ENCODE assay signal across 1 cellular context in the genomic region with DNA sequence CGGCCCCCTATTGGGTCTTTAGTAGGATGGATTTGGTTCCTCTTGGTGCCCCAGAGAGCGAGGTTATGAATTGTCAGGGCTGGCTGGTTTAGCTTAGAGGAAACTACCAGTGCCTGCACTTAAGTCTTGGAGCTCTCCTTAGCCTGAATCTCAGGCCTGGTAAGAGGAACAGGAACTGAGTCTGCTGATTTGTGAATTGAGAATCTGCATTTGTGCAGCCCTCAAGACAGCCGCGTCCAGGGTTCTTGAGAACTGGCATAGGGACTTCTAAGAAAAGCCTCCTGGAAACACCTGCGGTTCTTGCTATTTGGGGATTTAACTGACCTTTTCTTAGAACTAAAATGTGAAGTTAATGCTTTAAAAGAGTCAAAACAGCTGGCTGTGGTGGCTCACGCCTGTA.
TF ChIP-seq lines count a peak whose summit lies in the region.

No MANE protein-coding gene starts in this region.

TF ChIP-seq in K562, 482 proteins besides CTCF, POLR2A, EP300 and RAD21:
- TF ChIP-seq, protein P1, sequence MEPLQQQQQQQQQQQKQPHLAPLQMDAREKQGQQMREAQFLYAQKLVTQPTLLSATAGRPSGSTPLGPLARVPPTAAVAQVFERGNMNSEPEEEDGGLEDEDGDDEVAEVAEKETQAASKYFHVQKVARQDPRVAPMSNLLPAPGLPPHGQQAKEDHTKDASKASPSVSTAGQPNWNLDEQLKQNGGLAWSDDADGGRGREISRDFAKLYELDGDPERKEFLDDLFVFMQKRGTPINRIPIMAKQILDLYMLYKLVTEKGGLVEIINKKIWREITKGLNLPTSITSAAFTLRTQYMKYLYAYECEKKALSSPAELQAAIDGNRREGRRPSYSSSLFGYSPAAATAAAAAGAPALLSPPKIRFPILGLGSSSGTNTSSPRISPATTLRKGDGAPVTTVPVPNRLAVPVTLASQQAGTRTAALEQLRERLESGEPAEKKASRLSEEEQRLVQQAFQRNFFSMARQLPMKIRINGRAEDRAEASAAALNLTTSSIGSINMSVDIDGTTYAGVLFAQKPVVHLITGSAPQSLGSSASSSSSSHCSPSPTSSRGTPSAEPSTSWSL (CRISPR knock-in tag; IDR thresholded peaks at IDR 0.05; ENCODE audit: borderline replicate concordance): no peak
- TF ChIP-seq POU5F1 (IDR thresholded peaks at IDR 0.05; ENCODE audit: borderline replicate concordance, low read depth, low read length, partially characterized antibody): no peak
- TF ChIP-seq, protein P2, sequence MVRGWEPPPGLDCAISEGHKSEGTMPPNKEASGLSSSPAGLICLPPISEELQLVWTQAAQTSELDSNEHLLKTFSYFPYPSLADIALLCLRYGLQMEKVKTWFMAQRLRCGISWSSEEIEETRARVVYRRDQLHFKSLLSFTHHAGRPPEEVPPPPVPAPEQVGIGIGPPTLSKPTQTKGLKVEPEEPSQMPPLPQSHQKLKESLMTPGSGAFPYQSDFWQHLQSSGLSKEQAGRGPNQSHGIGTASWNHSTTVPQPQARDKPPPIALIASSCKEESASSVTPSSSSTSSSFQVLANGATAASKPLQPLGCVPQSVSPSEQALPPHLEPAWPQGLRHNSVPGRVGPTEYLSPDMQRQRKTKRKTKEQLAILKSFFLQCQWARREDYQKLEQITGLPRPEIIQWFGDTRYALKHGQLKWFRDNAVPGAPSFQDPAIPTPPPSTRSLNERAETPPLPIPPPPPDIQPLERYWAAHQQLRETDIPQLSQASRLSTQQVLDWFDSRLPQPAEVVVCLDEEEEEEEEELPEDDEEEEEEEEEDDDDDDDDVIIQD (CRISPR knock-in tag; IDR thresholded peaks at IDR 0.05): no peak
- no peak for TF ChIP-seq TEAD4 (IDR thresholded peaks at IDR 0.05; ENCODE audit: low read length)
- TF ChIP-seq TEAD4 (CRISPR knock-in tag; IDR thresholded peaks at IDR 0.05; ENCODE audit: borderline replicate concordance): no peak
- no peak for TF ChIP-seq U2AF2 (optimal IDR thresholded peaks at IDR 0.05; ENCODE audit: low read depth, low read length)
- TF ChIP-seq IRF2 (CRISPR knock-in tag; IDR thresholded peaks at IDR 0.05): no peak
- TF ChIP-seq, protein P3, sequence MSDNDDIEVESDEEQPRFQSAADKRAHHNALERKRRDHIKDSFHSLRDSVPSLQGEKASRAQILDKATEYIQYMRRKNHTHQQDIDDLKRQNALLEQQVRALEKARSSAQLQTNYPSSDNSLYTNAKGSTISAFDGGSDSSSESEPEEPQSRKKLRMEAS (CRISPR knock-in tag; IDR thresholded peaks at IDR 0.05): no peak
- TF ChIP-seq ZFP36 (IDR thresholded peaks at IDR 0.05; ENCODE audit: low read depth, low read length, partially characterized antibody): peak; percentile 47
- TF ChIP-seq POLR2B (IDR thresholded peaks at IDR 0.05; ENCODE audit: low read depth, partially characterized antibody): no peak
- TF ChIP-seq TEAD1 (CRISPR knock-in tag; IDR thresholded peaks at IDR 0.05): 0 out of 4 replicates have a peak, but pooled peaks of 1 of the 2 experiments have one; percentile 23
- TF ChIP-seq, protein P4, sequence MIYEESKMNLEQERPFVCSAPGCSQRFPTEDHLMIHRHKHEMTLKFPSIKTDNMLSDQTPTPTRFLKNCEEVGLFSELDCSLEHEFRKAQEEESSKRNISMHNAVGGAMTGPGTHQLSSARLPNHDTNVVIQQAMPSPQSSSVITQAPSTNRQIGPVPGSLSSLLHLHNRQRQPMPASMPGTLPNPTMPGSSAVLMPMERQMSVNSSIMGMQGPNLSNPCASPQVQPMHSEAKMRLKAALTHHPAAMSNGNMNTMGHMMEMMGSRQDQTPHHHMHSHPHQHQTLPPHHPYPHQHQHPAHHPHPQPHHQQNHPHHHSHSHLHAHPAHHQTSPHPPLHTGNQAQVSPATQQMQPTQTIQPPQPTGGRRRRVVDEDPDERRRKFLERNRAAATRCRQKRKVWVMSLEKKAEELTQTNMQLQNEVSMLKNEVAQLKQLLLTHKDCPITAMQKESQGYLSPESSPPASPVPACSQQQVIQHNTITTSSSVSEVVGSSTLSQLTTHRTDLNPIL (CRISPR knock-in tag; IDR thresholded peaks at IDR 0.05): no peak
- TF ChIP-seq NR3C1 (CRISPR knock-in tag; IDR thresholded peaks at IDR 0.05): no peak
- TF ChIP-seq, protein P5, sequence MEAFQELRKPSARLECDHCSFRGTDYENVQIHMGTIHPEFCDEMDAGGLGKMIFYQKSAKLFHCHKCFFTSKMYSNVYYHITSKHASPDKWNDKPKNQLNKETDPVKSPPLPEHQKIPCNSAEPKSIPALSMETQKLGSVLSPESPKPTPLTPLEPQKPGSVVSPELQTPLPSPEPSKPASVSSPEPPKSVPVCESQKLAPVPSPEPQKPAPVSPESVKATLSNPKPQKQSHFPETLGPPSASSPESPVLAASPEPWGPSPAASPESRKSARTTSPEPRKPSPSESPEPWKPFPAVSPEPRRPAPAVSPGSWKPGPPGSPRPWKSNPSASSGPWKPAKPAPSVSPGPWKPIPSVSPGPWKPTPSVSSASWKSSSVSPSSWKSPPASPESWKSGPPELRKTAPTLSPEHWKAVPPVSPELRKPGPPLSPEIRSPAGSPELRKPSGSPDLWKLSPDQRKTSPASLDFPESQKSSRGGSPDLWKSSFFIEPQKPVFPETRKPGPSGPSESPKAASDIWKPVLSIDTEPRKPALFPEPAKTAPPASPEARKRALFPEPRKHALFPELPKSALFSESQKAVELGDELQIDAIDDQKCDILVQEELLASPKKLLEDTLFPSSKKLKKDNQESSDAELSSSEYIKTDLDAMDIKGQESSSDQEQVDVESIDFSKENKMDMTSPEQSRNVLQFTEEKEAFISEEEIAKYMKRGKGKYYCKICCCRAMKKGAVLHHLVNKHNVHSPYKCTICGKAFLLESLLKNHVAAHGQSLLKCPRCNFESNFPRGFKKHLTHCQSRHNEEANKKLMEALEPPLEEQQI (IDR thresholded peaks at IDR 0.05): no peak
- no peak for TF ChIP-seq ESRRA (IDR thresholded peaks at IDR 0.05; ENCODE audit: borderline replicate concordance, low read depth)
- TF ChIP-seq ZNF239 (CRISPR knock-in tag; IDR thresholded peaks at IDR 0.05): no peak
- no peak for TF ChIP-seq CTBP1 (IDR thresholded peaks at IDR 0.05; ENCODE audit: borderline replicate concordance)
- TF ChIP-seq HSF4 (CRISPR knock-in tag; IDR thresholded peaks at IDR 0.05; ENCODE audit: borderline replicate concordance): no peak
- TF ChIP-seq SAP30 (IDR thresholded peaks at IDR 0.05; ENCODE audit: borderline replicate concordance, insufficient read depth, low read depth, low read length, poor library complexity, severe bottlenecking): no peak
- TF ChIP-seq MTA2 (IDR thresholded peaks at IDR 0.05; ENCODE audit: low read depth): no peak
- TF ChIP-seq, protein P6, sequence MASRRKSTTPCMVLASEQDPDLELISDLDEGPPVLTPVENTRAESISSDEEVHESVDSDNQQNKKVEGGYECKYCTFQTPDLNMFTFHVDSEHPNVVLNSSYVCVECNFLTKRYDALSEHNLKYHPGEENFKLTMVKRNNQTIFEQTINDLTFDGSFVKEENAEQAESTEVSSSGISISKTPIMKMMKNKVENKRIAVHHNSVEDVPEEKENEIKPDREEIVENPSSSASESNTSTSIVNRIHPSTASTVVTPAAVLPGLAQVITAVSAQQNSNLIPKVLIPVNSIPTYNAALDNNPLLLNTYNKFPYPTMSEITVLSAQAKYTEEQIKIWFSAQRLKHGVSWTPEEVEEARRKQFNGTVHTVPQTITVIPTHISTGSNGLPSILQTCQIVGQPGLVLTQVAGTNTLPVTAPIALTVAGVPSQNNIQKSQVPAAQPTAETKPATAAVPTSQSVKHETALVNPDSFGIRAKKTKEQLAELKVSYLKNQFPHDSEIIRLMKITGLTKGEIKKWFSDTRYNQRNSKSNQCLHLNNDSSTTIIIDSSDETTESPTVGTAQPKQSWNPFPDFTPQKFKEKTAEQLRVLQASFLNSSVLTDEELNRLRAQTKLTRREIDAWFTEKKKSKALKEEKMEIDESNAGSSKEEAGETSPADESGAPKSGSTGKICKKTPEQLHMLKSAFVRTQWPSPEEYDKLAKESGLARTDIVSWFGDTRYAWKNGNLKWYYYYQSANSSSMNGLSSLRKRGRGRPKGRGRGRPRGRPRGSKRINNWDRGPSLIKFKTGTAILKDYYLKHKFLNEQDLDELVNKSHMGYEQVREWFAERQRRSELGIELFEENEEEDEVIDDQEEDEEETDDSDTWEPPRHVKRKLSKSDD (conservative IDR thresholded peaks at IDR 0.05; ENCODE audit: low read length): no peak
- peak; percentile 26; the same call in 1 of the 2 replicates for TF ChIP-seq ZFX (CRISPR knock-in tag; IDR thresholded peaks at IDR 0.05)
- no peak for TF ChIP-seq MYNN (IDR thresholded peaks at IDR 0.05)
- TF ChIP-seq MYNN (CRISPR knock-in tag; IDR thresholded peaks at IDR 0.05): no peak
- TF ChIP-seq SMAD2 (IDR thresholded peaks at IDR 0.05; ENCODE audit: low read depth, low read length): no peak
- TF ChIP-seq, protein P7, sequence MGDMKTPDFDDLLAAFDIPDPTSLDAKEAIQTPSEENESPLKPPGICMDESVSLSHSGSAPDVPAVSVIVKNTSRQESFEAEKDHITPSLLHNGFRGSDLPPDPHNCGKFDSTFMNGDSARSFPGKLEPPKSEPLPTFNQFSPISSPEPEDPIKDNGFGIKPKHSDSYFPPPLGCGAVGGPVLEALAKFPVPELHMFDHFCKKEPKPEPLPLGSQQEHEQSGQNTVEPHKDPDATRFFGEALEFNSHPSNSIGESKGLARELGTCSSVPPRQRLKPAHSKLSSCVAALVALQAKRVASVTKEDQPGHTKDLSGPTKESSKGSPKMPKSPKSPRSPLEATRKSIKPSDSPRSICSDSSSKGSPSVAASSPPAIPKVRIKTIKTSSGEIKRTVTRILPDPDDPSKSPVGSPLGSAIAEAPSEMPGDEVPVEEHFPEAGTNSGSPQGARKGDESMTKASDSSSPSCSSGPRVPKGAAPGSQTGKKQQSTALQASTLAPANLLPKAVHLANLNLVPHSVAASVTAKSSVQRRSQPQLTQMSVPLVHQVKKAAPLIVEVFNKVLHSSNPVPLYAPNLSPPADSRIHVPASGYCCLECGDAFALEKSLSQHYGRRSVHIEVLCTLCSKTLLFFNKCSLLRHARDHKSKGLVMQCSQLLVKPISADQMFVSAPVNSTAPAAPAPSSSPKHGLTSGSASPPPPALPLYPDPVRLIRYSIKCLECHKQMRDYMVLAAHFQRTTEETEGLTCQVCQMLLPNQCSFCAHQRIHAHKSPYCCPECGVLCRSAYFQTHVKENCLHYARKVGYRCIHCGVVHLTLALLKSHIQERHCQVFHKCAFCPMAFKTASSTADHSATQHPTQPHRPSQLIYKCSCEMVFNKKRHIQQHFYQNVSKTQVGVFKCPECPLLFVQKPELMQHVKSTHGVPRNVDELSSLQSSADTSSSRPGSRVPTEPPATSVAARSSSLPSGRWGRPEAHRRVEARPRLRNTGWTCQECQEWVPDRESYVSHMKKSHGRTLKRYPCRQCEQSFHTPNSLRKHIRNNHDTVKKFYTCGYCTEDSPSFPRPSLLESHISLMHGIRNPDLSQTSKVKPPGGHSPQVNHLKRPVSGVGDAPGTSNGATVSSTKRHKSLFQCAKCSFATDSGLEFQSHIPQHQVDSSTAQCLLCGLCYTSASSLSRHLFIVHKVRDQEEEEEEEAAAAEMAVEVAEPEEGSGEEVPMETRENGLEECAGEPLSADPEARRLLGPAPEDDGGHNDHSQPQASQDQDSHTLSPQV (IDR thresholded peaks at IDR 0.05): no peak
- no peak for TF ChIP-seq SNRNP70 (optimal IDR thresholded peaks at IDR 0.05; ENCODE audit: low read depth, low read length)
- TF ChIP-seq SPI1 (IDR thresholded peaks at IDR 0.05; ENCODE audit: borderline replicate concordance, low read depth, low read length): peak; percentile 52; the same call in 1 of the 2 replicates
- TF ChIP-seq TRIM28 (IDR thresholded peaks at IDR 0.05): no peak
- TF ChIP-seq ZNF311 (CRISPR knock-in tag; IDR thresholded peaks at IDR 0.05): no peak
- TF ChIP-seq E2F3 (CRISPR knock-in tag; IDR thresholded peaks at IDR 0.05): no peak
TF ChIP-seq in K562: peak in this region for 4.
